In the genomic region with DNA sequence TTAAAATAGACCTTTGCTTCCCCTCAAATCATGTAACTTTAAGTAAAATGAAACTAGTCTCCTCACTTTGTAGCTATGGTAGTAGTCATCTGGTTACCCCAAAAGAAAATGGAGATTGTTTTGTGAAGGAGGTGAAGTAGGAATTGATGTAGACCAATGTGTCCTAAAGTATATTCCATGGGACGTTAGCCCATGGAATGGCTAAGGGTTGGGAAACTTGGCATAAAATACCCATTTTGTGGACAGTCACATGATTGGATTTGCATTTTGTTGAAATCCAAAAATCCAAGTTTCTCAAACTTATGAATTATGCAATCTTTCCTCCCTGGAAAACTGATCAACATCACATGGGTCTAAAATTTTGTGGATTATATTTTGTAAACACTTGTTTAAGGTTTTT, we compare ENCODE assay signal across 25 cellular contexts.
"Had no signal": no experiment of that assay in that cellular context is flagged by ENCODE, and none has a peak within 500 bp of the region (broad histone marks: within the 10 kb centered on the region; RNA-seq: fewer than 3 reads in every experiment).

No MANE protein-coding gene starts in this region.

- H3K4me1 Mint-ChIP-seq: naive thymus-derived CD8-positive, alpha-beta T cell; stimulated activated effector memory CD8-positive, alpha-beta T cell treated with anti-CD3 and anti-CD28 coated beads, Interleukin-12 subunit alpha, Interleukin-12 subunit beta, amount 100 ng/mL, for 72 hours had no signal

- H3K27ac ChIP-seq: ovary, right lobe of liver, spleen, suprapubic skin, thoracic aorta had no signal

- H3K27me3 Mint-ChIP-seq: progenitor cell of endocrine pancreas; stimulated activated naive CD8-positive, alpha-beta T cell treated with anti-CD3 and anti-CD28 coated beads, Interleukin-15, Interleukin-2, amounts not matched to agents 100 ng/mL and 50 ng/mL, for 24 hours had no signal

- H3K27me3 ChIP-seq: ovary, right atrium auricular region, right lobe of liver, spleen, suprapubic skin, tibial artery, uterus had no signal

- ATAC-seq: left lobe of liver; naive thymus-derived CD8-positive, alpha-beta T cell; stimulated activated effector memory CD8-positive, alpha-beta T cell treated with anti-CD3 and anti-CD28 coated beads, Interleukin-12 subunit alpha, Interleukin-12 subunit beta, amount 100 ng/mL, for 72 hours had no signal

- H3K4me3 Mint-ChIP-seq: naive thymus-derived CD8-positive, alpha-beta T cell; nephron; neural crest cell; stimulated activated effector memory CD8-positive, alpha-beta T cell treated with anti-CD3 and anti-CD28 coated beads, Interleukin-12 subunit alpha, Interleukin-12 subunit beta, amount 100 ng/mL, for 72 hours; stimulated activated naive CD8-positive, alpha-beta T cell treated with anti-CD3 and anti-CD28 coated beads, Interleukin-15, Interleukin-2, amounts not matched to agents 100 ng/mL and 50 ng/mL, for 24 hours had no signal

- H3K9me3 ChIP-seq: ovary, right lobe of liver, thoracic aorta, tibial artery, uterus had no signal

- H3K27ac Mint-ChIP-seq: naive thymus-derived CD8-positive, alpha-beta T cell; progenitor cell of endocrine pancreas; stimulated activated effector memory CD8-positive, alpha-beta T cell treated with anti-CD3 and anti-CD28 coated beads, Interleukin-12 subunit alpha, Interleukin-12 subunit beta, amount 100 ng/mL, for 72 hours; stimulated activated naive CD8-positive, alpha-beta T cell treated with anti-CD3 and anti-CD28 coated beads, Interleukin-15, Interleukin-2, amounts not matched to agents 100 ng/mL and 50 ng/mL, for 24 hours had no signal

- FAIRE-seq: keratinocyte, small intestine had no signal

- H3K36me3 ChIP-seq: ovary, right atrium auricular region, right lobe of liver, spleen, suprapubic skin, thoracic aorta, tibial artery, uterus had no signal

- H3K4me1 ChIP-seq: right lobe of liver, spleen, uterus had no signal

- H3K36me3 Mint-ChIP-seq: stimulated activated effector memory CD8-positive, alpha-beta T cell treated with anti-CD3 and anti-CD28 coated beads, Interleukin-12 subunit alpha, Interleukin-12 subunit beta, amount 100 ng/mL, for 72 hours had no signal

- H3K4me3 ChIP-seq: lung, ovary, right atrium auricular region, right lobe of liver, spleen, suprapubic skin, thoracic aorta, tibial artery, uterus had no signal

- DNase-seq: hippocampal formation; kidney glomerular epithelial cell; left cardiac atrium; midbrain; naive thymus-derived CD8-positive, alpha-beta T cell; nucleus accumbens; ovary; right lobe of liver; small intestine; spleen; stimulated activated CD4-positive, alpha-beta T cell treated with anti-CD3 and anti-CD28 coated beads, Interleukin-4, amount 100 ng/mL, for 24 hours; stimulated activated naive CD4-positive, alpha-beta T cell; tibial artery; uterus had no signal
